1 cellular context compared by ENCODE assay signal in the genomic region with DNA sequence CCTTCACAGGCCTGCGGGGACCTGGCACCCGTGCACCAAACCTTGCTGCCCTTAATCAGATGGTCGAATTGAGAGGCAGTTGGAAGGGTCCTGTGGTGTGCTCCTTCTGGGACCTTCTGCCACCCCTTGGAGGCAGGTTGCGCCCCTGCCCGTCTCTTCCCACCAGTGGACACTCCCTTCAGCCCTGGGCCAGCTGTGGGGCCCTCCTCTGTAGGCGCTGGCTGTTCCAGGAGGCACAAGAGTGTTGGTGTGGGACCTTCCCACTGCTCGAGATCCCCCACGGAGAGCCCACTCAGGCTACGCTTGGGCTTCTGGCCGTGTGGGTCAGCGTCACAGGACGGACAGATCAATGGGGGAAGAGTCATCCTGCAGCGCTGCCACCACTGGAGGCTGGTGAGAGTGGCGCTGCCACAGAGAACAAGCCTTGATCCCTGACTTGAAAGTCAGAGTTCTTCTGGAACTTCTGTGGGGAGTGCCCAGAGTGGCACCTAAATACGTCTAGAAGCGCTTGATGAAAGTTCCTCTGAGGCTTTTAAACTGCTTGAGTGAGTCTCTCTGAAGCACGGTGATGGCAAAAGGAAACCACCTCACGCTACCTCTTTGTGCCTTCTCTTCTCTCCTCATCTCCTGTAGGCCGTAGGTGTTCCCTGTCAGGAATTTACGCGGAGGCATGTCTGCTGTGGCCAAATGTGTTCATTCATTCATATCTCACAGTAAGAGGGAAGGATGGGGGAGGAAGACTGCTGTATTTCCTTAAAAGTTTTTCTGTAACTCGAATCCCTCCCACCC.
TF ChIP-seq lines count a peak whose summit lies in the region.

No MANE protein-coding gene starts in this region.

TF ChIP-seq in WTC11, 78 proteins besides CTCF, POLR2A, EP300 and RAD21 (continued from another document):
- TF ChIP-seq JUN (CRISPR knock-in tag; IDR thresholded peaks at IDR 0.05) = no peak
- TF ChIP-seq, protein P1, sequence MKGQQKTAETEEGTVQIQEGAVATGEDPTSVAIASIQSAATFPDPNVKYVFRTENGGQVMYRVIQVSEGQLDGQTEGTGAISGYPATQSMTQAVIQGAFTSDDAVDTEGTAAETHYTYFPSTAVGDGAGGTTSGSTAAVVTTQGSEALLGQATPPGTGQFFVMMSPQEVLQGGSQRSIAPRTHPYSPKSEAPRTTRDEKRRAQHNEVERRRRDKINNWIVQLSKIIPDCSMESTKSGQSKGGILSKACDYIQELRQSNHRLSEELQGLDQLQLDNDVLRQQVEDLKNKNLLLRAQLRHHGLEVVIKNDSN (CRISPR knock-in tag; IDR thresholded peaks at IDR 0.05) = no peak
- TF ChIP-seq ZNF232 (CRISPR knock-in tag; IDR thresholded peaks at IDR 0.05) = no peak
- no peak for TF ChIP-seq E2F1 (CRISPR knock-in tag; IDR thresholded peaks at IDR 0.05)
- TF ChIP-seq FOXK1 (CRISPR knock-in tag; IDR thresholded peaks at IDR 0.05) = no peak
- no peak for TF ChIP-seq NR1H2 (CRISPR knock-in tag; IDR thresholded peaks at IDR 0.05)
- TF ChIP-seq ZNF219 (CRISPR knock-in tag; IDR thresholded peaks at IDR 0.05; ENCODE audit: borderline replicate concordance) = no peak
- no peak for TF ChIP-seq NFYB (CRISPR knock-in tag; conservative IDR thresholded peaks at IDR 0.05; ENCODE audit: low read depth)
- TF ChIP-seq ERG (CRISPR knock-in tag; IDR thresholded peaks at IDR 0.05) = no peak
- no peak for TF ChIP-seq ETV6 (CRISPR knock-in tag; IDR thresholded peaks at IDR 0.05)
- TF ChIP-seq GRHL2 (CRISPR knock-in tag; IDR thresholded peaks at IDR 0.05; ENCODE audit: insufficient replicate concordance, severe bottlenecking) = no peak
- TF ChIP-seq ZSCAN18 (CRISPR knock-in tag; IDR thresholded peaks at IDR 0.05) = no peak
- TF ChIP-seq SMAD4 (CRISPR knock-in tag; IDR thresholded peaks at IDR 0.05) = no peak
- TF ChIP-seq, protein P2, sequence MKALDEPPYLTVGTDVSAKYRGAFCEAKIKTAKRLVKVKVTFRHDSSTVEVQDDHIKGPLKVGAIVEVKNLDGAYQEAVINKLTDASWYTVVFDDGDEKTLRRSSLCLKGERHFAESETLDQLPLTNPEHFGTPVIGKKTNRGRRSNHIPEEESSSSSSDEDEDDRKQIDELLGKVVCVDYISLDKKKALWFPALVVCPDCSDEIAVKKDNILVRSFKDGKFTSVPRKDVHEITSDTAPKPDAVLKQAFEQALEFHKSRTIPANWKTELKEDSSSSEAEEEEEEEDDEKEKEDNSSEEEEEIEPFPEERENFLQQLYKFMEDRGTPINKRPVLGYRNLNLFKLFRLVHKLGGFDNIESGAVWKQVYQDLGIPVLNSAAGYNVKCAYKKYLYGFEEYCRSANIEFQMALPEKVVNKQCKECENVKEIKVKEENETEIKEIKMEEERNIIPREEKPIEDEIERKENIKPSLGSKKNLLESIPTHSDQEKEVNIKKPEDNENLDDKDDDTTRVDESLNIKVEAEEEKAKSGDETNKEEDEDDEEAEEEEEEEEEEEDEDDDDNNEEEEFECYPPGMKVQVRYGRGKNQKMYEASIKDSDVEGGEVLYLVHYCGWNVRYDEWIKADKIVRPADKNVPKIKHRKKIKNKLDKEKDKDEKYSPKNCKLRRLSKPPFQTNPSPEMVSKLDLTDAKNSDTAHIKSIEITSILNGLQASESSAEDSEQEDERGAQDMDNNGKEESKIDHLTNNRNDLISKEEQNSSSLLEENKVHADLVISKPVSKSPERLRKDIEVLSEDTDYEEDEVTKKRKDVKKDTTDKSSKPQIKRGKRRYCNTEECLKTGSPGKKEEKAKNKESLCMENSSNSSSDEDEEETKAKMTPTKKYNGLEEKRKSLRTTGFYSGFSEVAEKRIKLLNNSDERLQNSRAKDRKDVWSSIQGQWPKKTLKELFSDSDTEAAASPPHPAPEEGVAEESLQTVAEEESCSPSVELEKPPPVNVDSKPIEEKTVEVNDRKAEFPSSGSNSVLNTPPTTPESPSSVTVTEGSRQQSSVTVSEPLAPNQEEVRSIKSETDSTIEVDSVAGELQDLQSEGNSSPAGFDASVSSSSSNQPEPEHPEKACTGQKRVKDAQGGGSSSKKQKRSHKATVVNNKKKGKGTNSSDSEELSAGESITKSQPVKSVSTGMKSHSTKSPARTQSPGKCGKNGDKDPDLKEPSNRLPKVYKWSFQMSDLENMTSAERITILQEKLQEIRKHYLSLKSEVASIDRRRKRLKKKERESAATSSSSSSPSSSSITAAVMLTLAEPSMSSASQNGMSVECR (CRISPR knock-in tag; IDR thresholded peaks at IDR 0.05; ENCODE audit: borderline replicate concordance) = no peak
- TF ChIP-seq, protein P3, sequence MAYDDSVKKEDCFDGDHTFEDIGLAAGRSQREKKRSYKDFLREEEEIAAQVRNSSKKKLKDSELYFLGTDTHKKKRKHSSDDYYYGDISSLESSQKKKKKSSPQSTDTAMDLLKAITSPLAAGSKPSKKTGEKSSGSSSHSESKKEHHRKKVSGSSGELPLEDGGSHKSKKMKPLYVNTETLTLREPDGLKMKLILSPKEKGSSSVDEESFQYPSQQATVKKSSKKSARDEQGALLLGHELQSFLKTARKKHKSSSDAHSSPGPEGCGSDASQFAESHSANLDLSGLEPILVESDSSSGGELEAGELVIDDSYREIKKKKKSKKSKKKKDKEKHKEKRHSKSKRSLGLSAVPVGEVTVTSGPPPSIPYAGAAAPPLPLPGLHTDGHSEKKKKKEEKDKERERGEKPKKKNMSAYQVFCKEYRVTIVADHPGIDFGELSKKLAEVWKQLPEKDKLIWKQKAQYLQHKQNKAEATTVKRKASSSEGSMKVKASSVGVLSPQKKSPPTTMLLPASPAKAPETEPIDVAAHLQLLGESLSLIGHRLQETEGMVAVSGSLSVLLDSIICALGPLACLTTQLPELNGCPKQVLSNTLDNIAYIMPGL (CRISPR knock-in tag; IDR thresholded peaks at IDR 0.05) = no peak
